ENCODE assay signal across 1 cellular context in the genomic region with DNA sequence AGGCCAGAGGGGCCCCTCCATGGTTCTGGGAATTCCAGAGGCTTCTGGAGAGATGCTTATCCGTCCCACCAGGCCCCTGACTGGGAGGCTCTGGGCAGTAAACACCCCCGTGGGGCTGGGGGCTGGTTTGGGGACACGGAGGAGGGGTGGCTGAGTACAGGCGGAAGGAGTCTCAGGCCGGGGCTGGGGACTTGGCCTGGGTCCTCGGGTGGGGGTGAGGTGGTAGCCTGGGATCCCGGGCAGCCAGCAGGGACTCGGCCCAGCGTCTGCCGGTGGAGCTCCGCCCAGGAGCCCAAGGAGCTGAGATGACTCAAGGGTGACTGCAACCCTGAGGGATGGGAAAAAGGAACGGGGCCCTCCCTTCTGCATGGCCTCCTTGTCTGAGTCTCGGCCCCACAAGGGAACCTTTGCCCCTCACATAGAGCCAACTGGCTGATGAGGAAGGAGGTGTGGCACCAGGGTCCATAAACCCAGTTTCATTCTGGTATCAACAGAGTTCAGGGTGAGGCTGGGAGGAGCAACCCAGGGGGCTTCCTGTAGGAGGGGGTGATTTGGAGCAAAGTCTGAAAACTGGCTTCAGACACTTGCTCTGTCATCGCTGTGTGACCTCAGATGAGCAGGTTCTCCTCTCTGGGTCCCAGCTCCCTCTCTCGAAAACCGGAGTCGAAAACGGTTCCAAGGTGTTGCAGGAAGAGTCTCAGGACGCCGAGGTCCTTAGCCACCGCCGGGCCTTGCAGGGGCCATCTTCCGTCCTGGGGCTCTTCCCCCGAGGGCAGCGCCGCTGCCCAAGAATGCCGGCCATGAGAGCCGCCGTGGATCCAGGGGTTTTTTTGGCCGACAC.
TF ChIP-seq lines count a peak whose summit lies in the region.

No MANE protein-coding gene starts in this region.

TF ChIP-seq in K562, 482 proteins besides CTCF, POLR2A, EP300 and RAD21 (continues in another document):
- TF ChIP-seq ZNF436 (CRISPR knock-in tag; IDR thresholded peaks at IDR 0.05), result peak; percentile 67; the same call in 1 of the 2 replicates
- no peak for TF ChIP-seq HOXB6 (CRISPR knock-in tag; IDR thresholded peaks at IDR 0.05; ENCODE audit: borderline replicate concordance)
- TF ChIP-seq HDAC2 (IDR thresholded peaks at IDR 0.05), result 0 out of 2 replicates have a peak, but pooled peaks have one; percentile 37
- TF ChIP-seq PCBP1 (IDR thresholded peaks at IDR 0.05; ENCODE audit: low read depth, low read length, poor library complexity, severe bottlenecking), result no peak
- TF ChIP-seq, protein P1, sequence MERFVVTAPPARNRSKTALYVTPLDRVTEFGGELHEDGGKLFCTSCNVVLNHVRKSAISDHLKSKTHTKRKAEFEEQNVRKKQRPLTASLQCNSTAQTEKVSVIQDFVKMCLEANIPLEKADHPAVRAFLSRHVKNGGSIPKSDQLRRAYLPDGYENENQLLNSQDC (CRISPR knock-in tag; IDR thresholded peaks at IDR 0.05), result no peak
- TF ChIP-seq MCM2 (IDR thresholded peaks at IDR 0.05; ENCODE audit: low read depth), result no peak
- peak; percentile 70 to 73; a peak in 3 of 4 replicates for TF ChIP-seq KDM1A (IDR thresholded peaks at IDR 0.05)
- no peak for TF ChIP-seq ESRRA (IDR thresholded peaks at IDR 0.05; ENCODE audit: borderline replicate concordance, low read depth)
- TF ChIP-seq STAT5A (IDR thresholded peaks at IDR 0.05; ENCODE audit: borderline replicate concordance, low read length), result no peak
- no peak for TF ChIP-seq MTA2 (IDR thresholded peaks at IDR 0.05; ENCODE audit: low read depth)
- TF ChIP-seq, protein P2, sequence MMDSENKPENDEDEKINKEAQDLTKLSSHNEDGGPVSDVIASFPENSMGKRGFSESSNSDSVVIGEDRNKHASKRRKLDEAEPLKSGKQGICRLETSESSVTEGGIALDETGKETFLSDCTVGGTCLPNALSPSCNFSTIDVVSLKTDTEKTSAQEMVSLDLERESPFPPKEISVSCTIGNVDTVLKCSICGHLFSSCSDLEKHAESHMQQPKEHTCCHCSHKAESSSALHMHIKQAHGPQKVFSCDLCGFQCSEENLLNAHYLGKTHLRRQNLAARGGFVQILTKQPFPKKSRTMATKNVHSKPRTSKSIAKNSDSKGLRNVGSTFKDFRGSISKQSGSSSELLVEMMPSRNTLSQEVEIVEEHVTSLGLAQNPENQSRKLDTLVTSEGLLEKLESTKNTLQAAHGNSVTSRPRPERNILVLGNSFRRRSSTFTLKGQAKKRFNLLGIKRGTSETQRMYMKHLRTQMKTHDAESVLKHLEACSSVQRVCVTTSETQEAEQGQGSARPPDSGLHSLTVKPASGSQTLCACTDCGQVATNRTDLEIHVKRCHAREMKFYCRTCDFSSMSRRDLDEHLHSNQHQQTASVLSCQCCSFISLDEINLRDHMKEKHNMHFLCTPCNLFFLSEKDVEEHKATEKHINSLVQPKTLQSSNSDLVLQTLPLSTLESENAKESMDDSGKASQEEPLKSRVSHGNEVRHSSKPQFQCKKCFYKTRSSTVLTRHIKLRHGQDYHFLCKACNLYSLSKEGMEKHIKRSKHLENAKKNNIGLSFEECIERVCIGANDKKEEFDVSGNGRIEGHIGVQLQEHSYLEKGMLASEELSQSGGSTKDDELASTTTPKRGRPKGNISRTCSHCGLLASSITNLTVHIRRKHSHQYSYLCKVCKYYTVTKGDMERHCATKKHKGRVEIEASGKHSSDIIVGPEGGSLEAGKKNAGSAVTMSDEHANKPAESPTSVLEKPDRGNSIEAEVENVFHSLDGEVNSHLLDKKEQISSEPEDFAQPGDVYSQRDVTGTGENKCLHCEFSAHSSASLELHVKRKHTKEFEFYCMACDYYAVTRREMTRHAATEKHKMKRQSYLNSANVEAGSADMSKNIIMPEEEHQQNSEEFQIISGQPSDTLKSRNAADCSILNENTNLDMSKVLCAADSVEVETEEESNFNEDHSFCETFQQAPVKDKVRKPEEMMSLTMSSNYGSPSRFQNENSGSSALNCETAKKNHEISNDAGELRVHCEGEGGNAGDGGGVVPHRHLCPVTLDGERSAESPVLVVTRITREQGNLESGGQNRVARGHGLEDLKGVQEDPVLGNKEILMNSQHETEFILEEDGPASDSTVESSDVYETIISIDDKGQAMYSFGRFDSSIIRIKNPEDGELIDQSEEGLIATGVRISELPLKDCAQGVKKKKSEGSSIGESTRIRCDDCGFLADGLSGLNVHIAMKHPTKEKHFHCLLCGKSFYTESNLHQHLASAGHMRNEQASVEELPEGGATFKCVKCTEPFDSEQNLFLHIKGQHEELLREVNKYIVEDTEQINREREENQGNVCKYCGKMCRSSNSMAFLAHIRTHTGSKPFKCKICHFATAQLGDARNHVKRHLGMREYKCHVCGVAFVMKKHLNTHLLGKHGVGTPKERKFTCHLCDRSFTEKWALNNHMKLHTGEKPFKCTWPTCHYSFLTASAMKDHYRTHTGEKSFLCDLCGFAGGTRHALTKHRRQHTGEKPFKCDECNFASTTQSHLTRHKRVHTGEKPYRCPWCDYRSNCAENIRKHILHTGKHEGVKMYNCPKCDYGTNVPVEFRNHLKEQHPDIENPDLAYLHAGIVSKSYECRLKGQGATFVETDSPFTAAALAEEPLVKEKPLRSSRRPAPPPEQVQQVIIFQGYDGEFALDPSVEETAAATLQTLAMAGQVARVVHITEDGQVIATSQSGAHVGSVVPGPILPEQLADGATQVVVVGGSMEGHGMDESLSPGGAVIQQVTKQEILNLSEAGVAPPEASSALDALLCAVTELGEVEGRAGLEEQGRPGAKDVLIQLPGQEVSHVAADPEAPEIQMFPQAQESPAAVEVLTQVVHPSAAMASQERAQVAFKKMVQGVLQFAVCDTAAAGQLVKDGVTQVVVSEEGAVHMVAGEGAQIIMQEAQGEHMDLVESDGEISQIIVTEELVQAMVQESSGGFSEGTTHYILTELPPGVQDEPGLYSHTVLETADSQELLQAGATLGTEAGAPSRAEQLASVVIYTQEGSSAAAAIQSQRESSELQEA (IDR thresholded peaks at IDR 0.05; ENCODE audit: low read depth), result no peak
- no peak for TF ChIP-seq NCOR1 (IDR thresholded peaks at IDR 0.05)
- TF ChIP-seq ZNF75A (CRISPR knock-in tag; IDR thresholded peaks at IDR 0.05), result no peak
- TF ChIP-seq, protein P3, sequence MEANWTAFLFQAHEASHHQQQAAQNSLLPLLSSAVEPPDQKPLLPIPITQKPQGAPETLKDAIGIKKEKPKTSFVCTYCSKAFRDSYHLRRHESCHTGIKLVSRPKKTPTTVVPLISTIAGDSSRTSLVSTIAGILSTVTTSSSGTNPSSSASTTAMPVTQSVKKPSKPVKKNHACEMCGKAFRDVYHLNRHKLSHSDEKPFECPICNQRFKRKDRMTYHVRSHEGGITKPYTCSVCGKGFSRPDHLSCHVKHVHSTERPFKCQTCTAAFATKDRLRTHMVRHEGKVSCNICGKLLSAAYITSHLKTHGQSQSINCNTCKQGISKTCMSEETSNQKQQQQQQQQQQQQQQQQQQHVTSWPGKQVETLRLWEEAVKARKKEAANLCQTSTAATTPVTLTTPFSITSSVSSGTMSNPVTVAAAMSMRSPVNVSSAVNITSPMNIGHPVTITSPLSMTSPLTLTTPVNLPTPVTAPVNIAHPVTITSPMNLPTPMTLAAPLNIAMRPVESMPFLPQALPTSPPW (CRISPR knock-in tag; IDR thresholded peaks at IDR 0.05), result peak; percentile 14; the same call in 1 of the 2 replicates
- no peak for TF ChIP-seq PYGO2 (tag; IDR thresholded peaks at IDR 0.05)
- TF ChIP-seq SIN3A (IDR thresholded peaks at IDR 0.05; ENCODE audit: borderline replicate concordance in 2 of 2, control insufficient read depth in 1 of 2, low read depth in 2 of 2, low read length in 2 of 2), result no peak
- TF ChIP-seq RCOR1 (IDR thresholded peaks at IDR 0.05; ENCODE audit: borderline replicate concordance in 1 of 2, low read depth in 2 of 2, low read length in 2 of 2), result 0 out of 4 replicates have a peak, but pooled peaks of 1 of the 2 experiments have one; percentile 13
- no peak for TF ChIP-seq ZNF175 (CRISPR knock-in tag; IDR thresholded peaks at IDR 0.05; ENCODE audit: low read depth)
- peak; percentile 67 for TF ChIP-seq FOSL1 (tag; conservative IDR thresholded peaks at IDR 0.05)
- TF ChIP-seq, protein P4, sequence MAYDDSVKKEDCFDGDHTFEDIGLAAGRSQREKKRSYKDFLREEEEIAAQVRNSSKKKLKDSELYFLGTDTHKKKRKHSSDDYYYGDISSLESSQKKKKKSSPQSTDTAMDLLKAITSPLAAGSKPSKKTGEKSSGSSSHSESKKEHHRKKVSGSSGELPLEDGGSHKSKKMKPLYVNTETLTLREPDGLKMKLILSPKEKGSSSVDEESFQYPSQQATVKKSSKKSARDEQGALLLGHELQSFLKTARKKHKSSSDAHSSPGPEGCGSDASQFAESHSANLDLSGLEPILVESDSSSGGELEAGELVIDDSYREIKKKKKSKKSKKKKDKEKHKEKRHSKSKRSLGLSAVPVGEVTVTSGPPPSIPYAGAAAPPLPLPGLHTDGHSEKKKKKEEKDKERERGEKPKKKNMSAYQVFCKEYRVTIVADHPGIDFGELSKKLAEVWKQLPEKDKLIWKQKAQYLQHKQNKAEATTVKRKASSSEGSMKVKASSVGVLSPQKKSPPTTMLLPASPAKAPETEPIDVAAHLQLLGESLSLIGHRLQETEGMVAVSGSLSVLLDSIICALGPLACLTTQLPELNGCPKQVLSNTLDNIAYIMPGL (CRISPR knock-in tag; IDR thresholded peaks at IDR 0.05), result no peak
- TF ChIP-seq, protein P5, sequence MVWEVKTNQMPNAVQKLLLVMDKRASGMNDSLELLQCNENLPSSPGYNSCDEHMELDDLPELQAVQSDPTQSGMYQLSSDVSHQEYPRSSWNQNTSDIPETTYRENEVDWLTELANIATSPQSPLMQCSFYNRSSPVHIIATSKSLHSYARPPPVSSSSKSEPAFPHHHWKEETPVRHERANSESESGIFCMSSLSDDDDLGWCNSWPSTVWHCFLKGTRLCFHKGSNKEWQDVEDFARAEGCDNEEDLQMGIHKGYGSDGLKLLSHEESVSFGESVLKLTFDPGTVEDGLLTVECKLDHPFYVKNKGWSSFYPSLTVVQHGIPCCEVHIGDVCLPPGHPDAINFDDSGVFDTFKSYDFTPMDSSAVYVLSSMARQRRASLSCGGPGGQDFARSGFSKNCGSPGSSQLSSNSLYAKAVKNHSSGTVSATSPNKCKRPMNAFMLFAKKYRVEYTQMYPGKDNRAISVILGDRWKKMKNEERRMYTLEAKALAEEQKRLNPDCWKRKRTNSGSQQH (CRISPR knock-in tag; IDR thresholded peaks at IDR 0.05), result no peak
- TF ChIP-seq, protein P6, sequence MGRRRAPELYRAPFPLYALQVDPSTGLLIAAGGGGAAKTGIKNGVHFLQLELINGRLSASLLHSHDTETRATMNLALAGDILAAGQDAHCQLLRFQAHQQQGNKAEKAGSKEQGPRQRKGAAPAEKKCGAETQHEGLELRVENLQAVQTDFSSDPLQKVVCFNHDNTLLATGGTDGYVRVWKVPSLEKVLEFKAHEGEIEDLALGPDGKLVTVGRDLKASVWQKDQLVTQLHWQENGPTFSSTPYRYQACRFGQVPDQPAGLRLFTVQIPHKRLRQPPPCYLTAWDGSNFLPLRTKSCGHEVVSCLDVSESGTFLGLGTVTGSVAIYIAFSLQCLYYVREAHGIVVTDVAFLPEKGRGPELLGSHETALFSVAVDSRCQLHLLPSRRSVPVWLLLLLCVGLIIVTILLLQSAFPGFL (CRISPR knock-in tag; IDR thresholded peaks at IDR 0.05), result no peak
- TF ChIP-seq KAT7 (CRISPR knock-in tag; IDR thresholded peaks at IDR 0.05; ENCODE audit: borderline replicate concordance), result no peak
- TF ChIP-seq, protein P7, sequence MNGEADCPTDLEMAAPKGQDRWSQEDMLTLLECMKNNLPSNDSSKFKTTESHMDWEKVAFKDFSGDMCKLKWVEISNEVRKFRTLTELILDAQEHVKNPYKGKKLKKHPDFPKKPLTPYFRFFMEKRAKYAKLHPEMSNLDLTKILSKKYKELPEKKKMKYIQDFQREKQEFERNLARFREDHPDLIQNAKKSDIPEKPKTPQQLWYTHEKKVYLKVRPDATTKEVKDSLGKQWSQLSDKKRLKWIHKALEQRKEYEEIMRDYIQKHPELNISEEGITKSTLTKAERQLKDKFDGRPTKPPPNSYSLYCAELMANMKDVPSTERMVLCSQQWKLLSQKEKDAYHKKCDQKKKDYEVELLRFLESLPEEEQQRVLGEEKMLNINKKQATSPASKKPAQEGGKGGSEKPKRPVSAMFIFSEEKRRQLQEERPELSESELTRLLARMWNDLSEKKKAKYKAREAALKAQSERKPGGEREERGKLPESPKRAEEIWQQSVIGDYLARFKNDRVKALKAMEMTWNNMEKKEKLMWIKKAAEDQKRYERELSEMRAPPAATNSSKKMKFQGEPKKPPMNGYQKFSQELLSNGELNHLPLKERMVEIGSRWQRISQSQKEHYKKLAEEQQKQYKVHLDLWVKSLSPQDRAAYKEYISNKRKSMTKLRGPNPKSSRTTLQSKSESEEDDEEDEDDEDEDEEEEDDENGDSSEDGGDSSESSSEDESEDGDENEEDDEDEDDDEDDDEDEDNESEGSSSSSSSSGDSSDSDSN (IDR thresholded peaks at IDR 0.05; ENCODE audit: borderline replicate concordance in 1 of 2, low read depth in 2 of 2, low read length in 2 of 2), result no peak
- TF ChIP-seq KDM4B (IDR thresholded peaks at IDR 0.05; ENCODE audit: borderline replicate concordance in 2 of 2, low read depth in 1 of 2), result no peak
- TF ChIP-seq, protein P8, sequence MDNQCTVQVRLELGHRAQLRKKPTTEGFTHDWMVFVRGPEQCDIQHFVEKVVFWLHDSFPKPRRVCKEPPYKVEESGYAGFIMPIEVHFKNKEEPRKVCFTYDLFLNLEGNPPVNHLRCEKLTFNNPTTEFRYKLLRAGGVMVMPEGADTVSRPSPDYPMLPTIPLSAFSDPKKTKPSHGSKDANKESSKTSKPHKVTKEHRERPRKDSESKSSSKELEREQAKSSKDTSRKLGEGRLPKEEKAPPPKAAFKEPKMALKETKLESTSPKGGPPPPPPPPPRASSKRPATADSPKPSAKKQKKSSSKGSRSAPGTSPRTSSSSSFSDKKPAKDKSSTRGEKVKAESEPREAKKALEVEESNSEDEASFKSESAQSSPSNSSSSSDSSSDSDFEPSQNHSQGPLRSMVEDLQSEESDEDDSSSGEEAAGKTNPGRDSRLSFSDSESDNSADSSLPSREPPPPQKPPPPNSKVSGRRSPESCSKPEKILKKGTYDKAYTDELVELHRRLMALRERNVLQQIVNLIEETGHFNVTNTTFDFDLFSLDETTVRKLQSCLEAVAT (IDR thresholded peaks at IDR 0.05), result no peak
- TF ChIP-seq ZBTB7A (IDR thresholded peaks at IDR 0.05; ENCODE audit: borderline replicate concordance, control insufficient read depth, low read depth, low read length), result 0 out of 2 replicates have a peak, but pooled peaks have one; percentile 11
- no peak for TF ChIP-seq TAF9B (IDR thresholded peaks at IDR 0.05; ENCODE audit: partially characterized antibody)
- no peak for TF ChIP-seq ETV6 (IDR thresholded peaks at IDR 0.05; ENCODE audit: borderline replicate concordance in 1 of 2, low read depth in 2 of 2, low read length in 1 of 2)
- no peak for TF ChIP-seq ETV6 (CRISPR knock-in tag; IDR thresholded peaks at IDR 0.05; ENCODE audit: borderline replicate concordance)
